Comparison of ENCODE assay signal across 8 cellular contexts in genomic region chr10:32955790-32956189, GRCh38. TPM values are rescaled to one million over a fixed set of nuclear protein-coding genes. Genes with fewer than 3 reads are reported as not detected.
A peak's percentile ranks its signal among the peaks of the same experiment; 100 is the strongest.
DNase-seq lines count a peak whose midpoint lies in the region; ATAC-seq, FAIRE-seq and TF ChIP-seq lines count a peak whose summit lies in the region.

No MANE protein-coding gene starts in this region.

- H3K27me3 ChIP-seq in HUES48 (ENCODE audit: control insufficient read depth, insufficient read depth, low read length), result no peaks in the 10 kb centered on the region
- H3K27me3 ChIP-seq in mononuclear cell (ENCODE audit: insufficient read depth, low read length), result no peaks in the 10 kb centered on the region
- H3K27me3 ChIP-seq in adrenal gland, result no peaks in the 10 kb centered on the region

- WGBS in A549 (ENCODE audit: missing lambda C conversion rate), result 1% methylated on average over 1 of the region's 1 CpG
- 20 to 37% (median 27%) methylated on average over 1 of the region's 1 CpG for WGBS in adrenal gland, 4 donors

- TF ChIP-seq CTCF in A549 (IDR thresholded peaks at IDR 0.05), result no peak
- TF ChIP-seq CTCF in choroid plexus epithelial cell (conservative IDR thresholded peaks at IDR 0.05; ENCODE audit: low read depth, low read length), result no peak
- no peak for TF ChIP-seq CTCF in adrenal gland (IDR thresholded peaks at IDR 0.05)

- POLR2A ChIA-PET in A549 (lab: Yijun Ruan, JAX), result interaction anchor here (0.8 to 6.1 kb wide), 7 partner anchors 16 to 53 kb away, joined by 4 to 103 read pairs (median 5); no protein-coding TSS in a partner anchor

- H3K4me1 ChIP-seq in A549 (peaks cover 38% of the 10 kb centered on the region), HUES48 (ENCODE audit: control insufficient read depth, insufficient read depth, low read length) (peaks cover 79% of the 10 kb centered on the region), mononuclear cell (ENCODE audit: insufficient read depth, low read length) (peaks cover 51% of the 10 kb centered on the region), adrenal gland (replicated peaks in 1 of 2) (peaks cover 55 to 75% of the 10 kb centered on the region in 2 donors)

- H3K36me3 ChIP-seq in HUES48 (ENCODE audit: control insufficient read depth, insufficient read depth, low read length), result peaks cover 5% of the 10 kb centered on the region; the same call in 1 of the 2 replicates
- no peaks in the 10 kb centered on the region for H3K36me3 ChIP-seq in adrenal gland (replicated peaks in 1 of 2)

- H3K27ac ChIP-seq in A549 (peak overlapping the region; percentile 99 to 100), HUES48 (ENCODE audit: low read depth, low read length) (peak overlapping the region; percentile 43), adrenal gland (peak overlapping the region in 1 of 5 donors; percentile 95)

- ATAC-seq in A549, result no peak

- H3K4me3 ChIP-seq in A549 (peak overlapping the region; percentile 74), HUES48 (ENCODE audit: low read depth, low read length) (peak overlapping the region; percentile 80), choroid plexus epithelial cell (ENCODE audit: low read depth, low read length) (peak overlapping the region; percentile 82), mononuclear cell (ENCODE audit: low read length) (peak overlapping the region; percentile 86), adrenal gland (peak overlapping the region in 1 of 4 donors; percentile 92)

- CTCF ChIA-PET in A549 (lab: Yijun Ruan, JAX), result interaction anchor here (3.2 to 7.0 kb wide), 3 partner anchors 12 to 53 kb away, joined by 13 to 59 read pairs (median 15); no protein-coding TSS in a partner anchor

- intact Hi-C loops in adrenal gland (cut with DNase I), result no loop called here

- TF ChIP-seq RAD21 in A549 (conservative IDR thresholded peaks at IDR 0.05 in 1 of 2, IDR thresholded peaks at IDR 0.05 in 1 of 2), result no peak

- H3K4me2 ChIP-seq in A549, result peak overlapping the region; percentile 97

- TF ChIP-seq EP300 in A549 (IDR thresholded peaks at IDR 0.05), result no peak

- H3K9me3 ChIP-seq in A549, result no peaks in the 10 kb centered on the region
- no peaks in the 10 kb centered on the region for H3K9me3 ChIP-seq in HUES48 (ENCODE audit: control insufficient read depth, insufficient read depth, low read length)
- H3K9me3 ChIP-seq in mononuclear cell (ENCODE audit: low read depth, low read length), result no peaks in the 10 kb centered on the region
- H3K9me3 ChIP-seq in adrenal gland (replicated peaks in 1 of 3), result no peaks in the 10 kb centered on the region

- H3K9ac ChIP-seq in HUES48 (ENCODE audit: low read depth, low read length), result no peak overlapping the region

- DNase-seq in A549 (ENCODE audit: low read depth in 1 of 2, low spot score in 1 of 2), result no peak
- DNase-seq in choroid plexus epithelial cell (ENCODE audit: low read depth), result no peak
- DNase-seq in NCI-H510A treated with DMSO at 0.1 percent for 48 hours (lab: John Stamatoyannopoulos, UW), result no peak
- no peak for DNase-seq in adrenal gland
- DNase-seq in NOMO-1 treated with dmso at 0.1 percent for 144 hours (lab: John Stamatoyannopoulos, UW; ENCODE audit: unreplicated experiment), result no peak
- no peak for DNase-seq in 8988T

- TF ChIP-seq POLR2A in A549 (IDR thresholded peaks at IDR 0.05; ENCODE audit: low read length) (no peak), adrenal gland (IDR thresholded peaks at IDR 0.05) (no peak)

- FAIRE-seq in A549 (lab: Jason Lieb, UNC), result no peak

TF ChIP-seq in A549, 52 proteins besides CTCF, POLR2A, EP300 and RAD21:
- peak; percentile 84 for TF ChIP-seq HOXA7 (CRISPR knock-in tag; IDR thresholded peaks at IDR 0.05)
- no peak for TF ChIP-seq PHF8 (IDR thresholded peaks at IDR 0.05; ENCODE audit: borderline replicate concordance, low read depth)
- TF ChIP-seq ZSCAN20 (CRISPR knock-in tag; IDR thresholded peaks at IDR 0.05), result peak; percentile 49; the same call in 1 of the 2 replicates
- no peak for TF ChIP-seq MAZ (IDR thresholded peaks at IDR 0.05; ENCODE audit: borderline replicate concordance, low read depth, low read length)
- TF ChIP-seq JUN (IDR thresholded peaks at IDR 0.05), result 0 out of 5 replicates have a peak, but pooled peaks of 1 of the 2 experiments have one; percentile 4
- peak; percentile 58; the same call in 1 of the 2 replicates for TF ChIP-seq FOSB (CRISPR knock-in tag; IDR thresholded peaks at IDR 0.05)

RNA-seq across cellular contexts. Expression of gene ITGB1, which starts 2.2 kb away (rescaled TPM):
- polyA plus RNA-seq in A549 (2011; rRNA removed), result 1,667 and 2,408 TPM in 2 replicates
- polyA plus RNA-seq in A549 (2012; cell fraction: cytosol; rRNA removed), result 320 and 370 TPM in 2 replicates
- polyA plus RNA-seq in A549 (2012; cell fraction: nucleus; rRNA removed), result 214 and 381 TPM in 2 replicates
- 1,270 to 1,281 TPM (median 1,270 TPM) in 3 replicates for polyA plus RNA-seq in A549 (2017; fragmentation: RNase III; extraction: RNeasy Plus Mini Kit Qiagen cat#74134 plus additional on column Dnase treatment)
- polyA minus RNA-seq in A549 (2011; rRNA and poly(A)+ RNA removed), result 799 and 821 TPM in 2 replicates
- 214 TPM for total RNA-seq in mononuclear cell
- total RNA-seq in adrenal gland, result 100 to 1,000 TPM; 288 to 803 (median 331) TPM
- polyA plus RNA-seq in adrenal gland, result 100 to 1,000 TPM in 2 of 3 donors, 10 to 100 TPM in 1; 93.3 to 400 (median 105) TPM
